In the genomic region with DNA sequence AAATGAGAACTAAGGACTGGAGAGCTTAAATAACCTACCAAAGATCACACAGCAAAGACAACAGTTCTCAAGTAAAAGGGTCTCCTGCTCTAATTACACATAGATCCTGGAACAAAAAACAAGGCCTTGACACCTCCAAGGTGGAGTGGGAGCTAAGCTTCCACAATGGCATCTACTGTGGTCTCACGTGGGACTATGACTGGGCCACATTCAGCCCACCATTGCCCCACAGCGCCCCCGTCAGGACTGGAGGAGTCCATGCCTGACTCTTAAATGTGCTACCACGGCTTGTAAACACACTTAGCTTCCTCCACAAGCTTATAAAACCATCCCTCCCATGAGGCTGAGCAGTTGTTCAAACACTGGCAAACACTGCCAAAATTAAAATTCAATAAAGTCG, we compare ENCODE assay signal across 1 cellular context.
TF ChIP-seq lines count a peak whose summit lies in the region.

No MANE protein-coding gene starts in this region.

TF ChIP-seq in H1, 55 proteins besides CTCF, POLR2A, EP300 and RAD21:
- TF ChIP-seq EGR1 (IDR thresholded peaks at IDR 0.05; ENCODE audit: borderline replicate concordance, low read depth, low read length) (peak; percentile 71; the same call in 1 of the 2 replicates), KDM1A (IDR thresholded peaks at IDR 0.05; ENCODE audit: borderline replicate concordance, low read length) (no peak), ZNF274 (IDR thresholded peaks at IDR 0.05; ENCODE audit: borderline replicate concordance, extremely low read depth, low read length) (no peak), HDAC2 (IDR thresholded peaks at IDR 0.05; ENCODE audit: borderline replicate concordance in 1 of 2, low read depth in 2 of 2, low read length in 2 of 2) (no peak), SP2 (IDR thresholded peaks at IDR 0.05; ENCODE audit: low read length) (peak; percentile 41), RBBP5 (IDR thresholded peaks at IDR 0.05; ENCODE audit: borderline replicate concordance, low read depth, low read length) (no peak), TAF1 (IDR thresholded peaks at IDR 0.05; ENCODE audit: low read depth, low read length) (peak; percentile 31; the same call in 1 of the 2 replicates), PHF8 (conservative IDR thresholded peaks at IDR 0.05; ENCODE audit: low read depth, low read length) (no peak), TAF7 (optimal IDR thresholded peaks at IDR 0.05; ENCODE audit: borderline replicate concordance, low read depth, low read length) (no peak), HDAC6 (IDR thresholded peaks at IDR 0.05; ENCODE audit: low read depth, low read length) (no peak), YY1 (IDR thresholded peaks at IDR 0.05; ENCODE audit: low read depth, low read length) (0 out of 2 replicates have a peak, but pooled peaks have one; percentile 43), CTBP2 (IDR thresholded peaks at IDR 0.05; ENCODE audit: borderline replicate concordance, insufficient read depth, insufficient read length, low read length) (no peak), POLR2AphosphoS5 (IDR thresholded peaks at IDR 0.05; ENCODE audit: low read depth, low read length) (no peak), CREB1 (IDR thresholded peaks at IDR 0.05) (0 out of 2 replicates have a peak, but pooled peaks have one; percentile 14)
- TF ChIP-seq, protein P1, sequence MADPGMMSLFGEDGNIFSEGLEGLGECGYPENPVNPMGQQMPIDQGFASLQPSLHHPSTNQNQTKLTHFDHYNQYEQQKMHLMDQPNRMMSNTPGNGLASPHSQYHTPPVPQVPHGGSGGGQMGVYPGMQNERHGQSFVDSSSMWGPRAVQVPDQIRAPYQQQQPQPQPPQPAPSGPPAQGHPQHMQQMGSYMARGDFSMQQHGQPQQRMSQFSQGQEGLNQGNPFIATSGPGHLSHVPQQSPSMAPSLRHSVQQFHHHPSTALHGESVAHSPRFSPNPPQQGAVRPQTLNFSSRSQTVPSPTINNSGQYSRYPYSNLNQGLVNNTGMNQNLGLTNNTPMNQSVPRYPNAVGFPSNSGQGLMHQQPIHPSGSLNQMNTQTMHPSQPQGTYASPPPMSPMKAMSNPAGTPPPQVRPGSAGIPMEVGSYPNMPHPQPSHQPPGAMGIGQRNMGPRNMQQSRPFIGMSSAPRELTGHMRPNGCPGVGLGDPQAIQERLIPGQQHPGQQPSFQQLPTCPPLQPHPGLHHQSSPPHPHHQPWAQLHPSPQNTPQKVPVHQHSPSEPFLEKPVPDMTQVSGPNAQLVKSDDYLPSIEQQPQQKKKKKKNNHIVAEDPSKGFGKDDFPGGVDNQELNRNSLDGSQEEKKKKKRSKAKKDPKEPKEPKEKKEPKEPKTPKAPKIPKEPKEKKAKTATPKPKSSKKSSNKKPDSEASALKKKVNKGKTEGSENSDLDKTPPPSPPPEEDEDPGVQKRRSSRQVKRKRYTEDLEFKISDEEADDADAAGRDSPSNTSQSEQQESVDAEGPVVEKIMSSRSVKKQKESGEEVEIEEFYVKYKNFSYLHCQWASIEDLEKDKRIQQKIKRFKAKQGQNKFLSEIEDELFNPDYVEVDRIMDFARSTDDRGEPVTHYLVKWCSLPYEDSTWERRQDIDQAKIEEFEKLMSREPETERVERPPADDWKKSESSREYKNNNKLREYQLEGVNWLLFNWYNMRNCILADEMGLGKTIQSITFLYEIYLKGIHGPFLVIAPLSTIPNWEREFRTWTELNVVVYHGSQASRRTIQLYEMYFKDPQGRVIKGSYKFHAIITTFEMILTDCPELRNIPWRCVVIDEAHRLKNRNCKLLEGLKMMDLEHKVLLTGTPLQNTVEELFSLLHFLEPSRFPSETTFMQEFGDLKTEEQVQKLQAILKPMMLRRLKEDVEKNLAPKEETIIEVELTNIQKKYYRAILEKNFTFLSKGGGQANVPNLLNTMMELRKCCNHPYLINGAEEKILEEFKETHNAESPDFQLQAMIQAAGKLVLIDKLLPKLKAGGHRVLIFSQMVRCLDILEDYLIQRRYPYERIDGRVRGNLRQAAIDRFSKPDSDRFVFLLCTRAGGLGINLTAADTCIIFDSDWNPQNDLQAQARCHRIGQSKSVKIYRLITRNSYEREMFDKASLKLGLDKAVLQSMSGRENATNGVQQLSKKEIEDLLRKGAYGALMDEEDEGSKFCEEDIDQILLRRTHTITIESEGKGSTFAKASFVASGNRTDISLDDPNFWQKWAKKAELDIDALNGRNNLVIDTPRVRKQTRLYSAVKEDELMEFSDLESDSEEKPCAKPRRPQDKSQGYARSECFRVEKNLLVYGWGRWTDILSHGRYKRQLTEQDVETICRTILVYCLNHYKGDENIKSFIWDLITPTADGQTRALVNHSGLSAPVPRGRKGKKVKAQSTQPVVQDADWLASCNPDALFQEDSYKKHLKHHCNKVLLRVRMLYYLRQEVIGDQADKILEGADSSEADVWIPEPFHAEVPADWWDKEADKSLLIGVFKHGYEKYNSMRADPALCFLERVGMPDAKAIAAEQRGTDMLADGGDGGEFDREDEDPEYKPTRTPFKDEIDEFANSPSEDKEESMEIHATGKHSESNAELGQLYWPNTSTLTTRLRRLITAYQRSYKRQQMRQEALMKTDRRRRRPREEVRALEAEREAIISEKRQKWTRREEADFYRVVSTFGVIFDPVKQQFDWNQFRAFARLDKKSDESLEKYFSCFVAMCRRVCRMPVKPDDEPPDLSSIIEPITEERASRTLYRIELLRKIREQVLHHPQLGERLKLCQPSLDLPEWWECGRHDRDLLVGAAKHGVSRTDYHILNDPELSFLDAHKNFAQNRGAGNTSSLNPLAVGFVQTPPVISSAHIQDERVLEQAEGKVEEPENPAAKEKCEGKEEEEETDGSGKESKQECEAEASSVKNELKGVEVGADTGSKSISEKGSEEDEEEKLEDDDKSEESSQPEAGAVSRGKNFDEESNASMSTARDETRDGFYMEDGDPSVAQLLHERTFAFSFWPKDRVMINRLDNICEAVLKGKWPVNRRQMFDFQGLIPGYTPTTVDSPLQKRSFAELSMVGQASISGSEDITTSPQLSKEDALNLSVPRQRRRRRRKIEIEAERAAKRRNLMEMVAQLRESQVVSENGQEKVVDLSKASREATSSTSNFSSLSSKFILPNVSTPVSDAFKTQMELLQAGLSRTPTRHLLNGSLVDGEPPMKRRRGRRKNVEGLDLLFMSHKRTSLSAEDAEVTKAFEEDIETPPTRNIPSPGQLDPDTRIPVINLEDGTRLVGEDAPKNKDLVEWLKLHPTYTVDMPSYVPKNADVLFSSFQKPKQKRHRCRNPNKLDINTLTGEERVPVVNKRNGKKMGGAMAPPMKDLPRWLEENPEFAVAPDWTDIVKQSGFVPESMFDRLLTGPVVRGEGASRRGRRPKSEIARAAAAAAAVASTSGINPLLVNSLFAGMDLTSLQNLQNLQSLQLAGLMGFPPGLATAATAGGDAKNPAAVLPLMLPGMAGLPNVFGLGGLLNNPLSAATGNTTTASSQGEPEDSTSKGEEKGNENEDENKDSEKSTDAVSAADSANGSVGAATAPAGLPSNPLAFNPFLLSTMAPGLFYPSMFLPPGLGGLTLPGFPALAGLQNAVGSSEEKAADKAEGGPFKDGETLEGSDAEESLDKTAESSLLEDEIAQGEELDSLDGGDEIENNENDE (IDR thresholded peaks at IDR 0.05; ENCODE audit: insufficient replicate concordance, low read length), result no peak
- TF ChIP-seq, protein P2, sequence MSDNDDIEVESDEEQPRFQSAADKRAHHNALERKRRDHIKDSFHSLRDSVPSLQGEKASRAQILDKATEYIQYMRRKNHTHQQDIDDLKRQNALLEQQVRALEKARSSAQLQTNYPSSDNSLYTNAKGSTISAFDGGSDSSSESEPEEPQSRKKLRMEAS (IDR thresholded peaks at IDR 0.05), result peak; percentile 45
- TF ChIP-seq, protein P3, sequence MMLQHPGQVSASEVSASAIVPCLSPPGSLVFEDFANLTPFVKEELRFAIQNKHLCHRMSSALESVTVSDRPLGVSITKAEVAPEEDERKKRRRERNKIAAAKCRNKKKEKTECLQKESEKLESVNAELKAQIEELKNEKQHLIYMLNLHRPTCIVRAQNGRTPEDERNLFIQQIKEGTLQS (IDR thresholded peaks at IDR 0.05; ENCODE audit: insufficient read depth, low read depth, low read length), result no peak
